Comparison of ENCODE assay signal across 16 cellular contexts in the genomic region with DNA sequence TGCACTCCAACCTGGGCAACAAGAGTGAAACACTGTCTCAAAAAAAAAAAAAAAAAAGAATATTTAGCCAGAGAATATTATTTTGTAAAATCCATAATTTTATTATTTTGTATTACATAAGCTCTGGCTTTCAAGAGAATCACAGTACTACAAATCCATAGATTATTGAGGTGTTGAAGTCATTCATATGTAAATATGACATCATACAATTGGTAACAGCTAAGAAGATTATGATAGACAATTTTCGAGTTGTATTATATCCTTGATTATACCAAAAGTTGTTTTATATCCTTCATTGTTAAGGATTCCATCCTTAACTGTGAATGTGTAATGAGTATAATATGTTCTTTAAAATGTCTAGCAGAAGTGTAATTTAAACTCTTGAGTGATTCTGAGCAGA. TPM values are rescaled to one million over a fixed set of nuclear protein-coding genes. Genes with fewer than 3 reads are reported as not detected.
DNase-seq lines count a peak whose midpoint lies in the region; ATAC-seq and TF ChIP-seq lines count a peak whose summit lies in the region.
"Had no signal": no experiment of that assay in that cellular context is flagged by ENCODE, and none has a peak within 500 bp of the region (broad histone marks: within the 10 kb centered on the region; RNA-seq: fewer than 3 reads in every experiment).

No MANE protein-coding gene starts in this region.

- H3K4me1 Mint-ChIP-seq in GM23338 = peaks cover 16% of the 10 kb centered on the region; the same call in 2 of the 3 replicates

- H3K27ac ChIP-seq in left ventricle myocardium inferior (replicated peaks) (peak overlapping the region; percentile 42), GM23338 (ENCODE audit: low read depth) (no peak overlapping the region), gastrocnemius medialis (peak overlapping the region in 3 of 4 donors; percentile 12 to 94 (median 58))

- ATAC-seq in Right ventricle myocardium superior (ENCODE audit: poor library complexity) (no peak), GM23338 (no peak), gastrocnemius medialis (no peak), left lobe of liver (no peak)

- H2AFZ ChIP-seq in GM23338 = no peak overlapping the region

- H3K4me3 Mint-ChIP-seq in GM23338 = no peak overlapping the region
- H3K4me3 Mint-ChIP-seq: CD4-positive, alpha-beta memory T cell had no signal

- H3K9me3 ChIP-seq in left ventricle myocardium inferior (replicated peaks) = no peaks in the 10 kb centered on the region
- no peaks in the 10 kb centered on the region for H3K9me3 ChIP-seq in gastrocnemius medialis
- H3K9me3 ChIP-seq: HAP-1 had no signal

- H3K4me1 ChIP-seq in left ventricle myocardium inferior (peaks cover 52% of the 10 kb centered on the region), GM23338 (ENCODE audit: insufficient read depth) (peaks cover 20% of the 10 kb centered on the region), gastrocnemius medialis (peaks cover 14 to 19% of the 10 kb centered on the region in 2 donors)

- H3K9me3 Mint-ChIP-seq in GM23338 = peaks cover 9% of the 10 kb centered on the region; the same call in 2 of the 3 replicates

- H3K27me3 Mint-ChIP-seq in GM23338 (ENCODE audit: insufficient read depth, low read depth, poor library complexity) = peaks cover 25% of the 10 kb centered on the region

- in situ Hi-C loops in gastrocnemius medialis (cut with MboI; ENCODE audit: low sequenced_read_pairs in 4 of 4) = no loop called here

- H3K79me2 ChIP-seq in GM23338 (replicated peaks; ENCODE audit: insufficient read depth) = peaks cover 33% of the 10 kb centered on the region

- H4K20me1 ChIP-seq in GM23338 (replicated peaks; ENCODE audit: insufficient read depth) = no peaks in the 10 kb centered on the region; the same call in 1 of the 2 replicates

- H3K36me3 Mint-ChIP-seq in GM23338 (ENCODE audit: low read depth) = no peaks in the 10 kb centered on the region; the same call in 2 of the 3 replicates
- H3K36me3 Mint-ChIP-seq: CD4-positive, alpha-beta memory T cell had no signal

- H3K4me3 ChIP-seq in left ventricle myocardium inferior (peak overlapping the region; percentile 86), GM23338 (no peak overlapping the region), gastrocnemius medialis (no peak overlapping the region)
- H3K4me3 ChIP-seq: HAP-1 had no signal

- H3K36me3 ChIP-seq in left ventricle myocardium inferior = no peaks in the 10 kb centered on the region
- no peaks in the 10 kb centered on the region for H3K36me3 ChIP-seq in GM23338 (ENCODE audit: insufficient read depth)
- H3K36me3 ChIP-seq in gastrocnemius medialis = no peaks in the 10 kb centered on the region
- H3K36me3 ChIP-seq: HAP-1 had no signal

- TF ChIP-seq POLR2A in gastrocnemius medialis (IDR thresholded peaks at IDR 0.05) = no peak

- no peak for DNase-seq in left ventricle myocardium inferior
- no peak for DNase-seq in Right ventricle myocardium superior
- DNase-seq in GM23338 (ENCODE audit: low spot score) = no peak
- DNase-seq in gastrocnemius medialis = no peak
- no peak for DNase-seq in NCI-H2081 (lab: John Stamatoyannopoulos, UW)
- no peak for DNase-seq in left lobe of liver (ENCODE audit: low spot score)
- DNase-seq: 8988T; C1 segment of cervical spinal cord; Calu3; CD4-positive, alpha-beta memory T cell; COR-L47; DMS53; DMS79 treated with DMSO at 0.1 percent for 48 hours; GF-D8; GOT3 had no signal

- no peaks in the 10 kb centered on the region for H3K9me2 ChIP-seq in GM23338 (ENCODE audit: insufficient read depth)

- no peak overlapping the region for H3K27ac Mint-ChIP-seq in GM23338
- H3K27ac Mint-ChIP-seq: CD4-positive, alpha-beta memory T cell had no signal

- H3K4me2 ChIP-seq in GM23338 = peak overlapping the region; percentile 44; the same call in 1 of the 2 replicates

- intact Hi-C loops in left ventricle myocardium inferior (cut with micrococcal nuclease) (no loop called here), Right ventricle myocardium superior (cut with DNase I) (no loop called here), gastrocnemius medialis (cut with DNase I; ENCODE audit: low total_unique reads) (loop anchor here (5.0 to 10.0 kb wide), 3 partner anchors 68 to 462 kb away; a partner anchor contains a TSS)

- TF ChIP-seq CTCF in left ventricle myocardium inferior (IDR thresholded peaks at IDR 0.05; ENCODE audit: borderline replicate concordance) (no peak), GM23338 (conservative IDR thresholded peaks at IDR 0.05; ENCODE audit: low read depth in 2 of 2) (no peak), gastrocnemius medialis (IDR thresholded peaks at IDR 0.05 in 4 of 5, conservative IDR thresholded peaks at IDR 0.05 in 1 of 5) (no peak)

- no peaks in the 10 kb centered on the region for H3F3A ChIP-seq in GM23338 (replicated peaks; ENCODE audit: low read depth)

- H3K27me3 ChIP-seq in left ventricle myocardium inferior (ENCODE audit: low read depth) (no peaks in the 10 kb centered on the region), GM23338 (ENCODE audit: insufficient read depth) (peaks cover 14% of the 10 kb centered on the region), gastrocnemius medialis (no peaks in the 10 kb centered on the region)

TF ChIP-seq in GM23338, 12 proteins besides CTCF, POLR2A, EP300 and RAD21:
- TF ChIP-seq NANOG (IDR thresholded peaks at IDR 0.05; ENCODE audit: borderline replicate concordance) (no peak), EZH2phosphoT487 (IDR thresholded peaks at IDR 0.05; ENCODE audit: unreplicated experiment) (no peak)
- TF ChIP-seq, protein P1, sequence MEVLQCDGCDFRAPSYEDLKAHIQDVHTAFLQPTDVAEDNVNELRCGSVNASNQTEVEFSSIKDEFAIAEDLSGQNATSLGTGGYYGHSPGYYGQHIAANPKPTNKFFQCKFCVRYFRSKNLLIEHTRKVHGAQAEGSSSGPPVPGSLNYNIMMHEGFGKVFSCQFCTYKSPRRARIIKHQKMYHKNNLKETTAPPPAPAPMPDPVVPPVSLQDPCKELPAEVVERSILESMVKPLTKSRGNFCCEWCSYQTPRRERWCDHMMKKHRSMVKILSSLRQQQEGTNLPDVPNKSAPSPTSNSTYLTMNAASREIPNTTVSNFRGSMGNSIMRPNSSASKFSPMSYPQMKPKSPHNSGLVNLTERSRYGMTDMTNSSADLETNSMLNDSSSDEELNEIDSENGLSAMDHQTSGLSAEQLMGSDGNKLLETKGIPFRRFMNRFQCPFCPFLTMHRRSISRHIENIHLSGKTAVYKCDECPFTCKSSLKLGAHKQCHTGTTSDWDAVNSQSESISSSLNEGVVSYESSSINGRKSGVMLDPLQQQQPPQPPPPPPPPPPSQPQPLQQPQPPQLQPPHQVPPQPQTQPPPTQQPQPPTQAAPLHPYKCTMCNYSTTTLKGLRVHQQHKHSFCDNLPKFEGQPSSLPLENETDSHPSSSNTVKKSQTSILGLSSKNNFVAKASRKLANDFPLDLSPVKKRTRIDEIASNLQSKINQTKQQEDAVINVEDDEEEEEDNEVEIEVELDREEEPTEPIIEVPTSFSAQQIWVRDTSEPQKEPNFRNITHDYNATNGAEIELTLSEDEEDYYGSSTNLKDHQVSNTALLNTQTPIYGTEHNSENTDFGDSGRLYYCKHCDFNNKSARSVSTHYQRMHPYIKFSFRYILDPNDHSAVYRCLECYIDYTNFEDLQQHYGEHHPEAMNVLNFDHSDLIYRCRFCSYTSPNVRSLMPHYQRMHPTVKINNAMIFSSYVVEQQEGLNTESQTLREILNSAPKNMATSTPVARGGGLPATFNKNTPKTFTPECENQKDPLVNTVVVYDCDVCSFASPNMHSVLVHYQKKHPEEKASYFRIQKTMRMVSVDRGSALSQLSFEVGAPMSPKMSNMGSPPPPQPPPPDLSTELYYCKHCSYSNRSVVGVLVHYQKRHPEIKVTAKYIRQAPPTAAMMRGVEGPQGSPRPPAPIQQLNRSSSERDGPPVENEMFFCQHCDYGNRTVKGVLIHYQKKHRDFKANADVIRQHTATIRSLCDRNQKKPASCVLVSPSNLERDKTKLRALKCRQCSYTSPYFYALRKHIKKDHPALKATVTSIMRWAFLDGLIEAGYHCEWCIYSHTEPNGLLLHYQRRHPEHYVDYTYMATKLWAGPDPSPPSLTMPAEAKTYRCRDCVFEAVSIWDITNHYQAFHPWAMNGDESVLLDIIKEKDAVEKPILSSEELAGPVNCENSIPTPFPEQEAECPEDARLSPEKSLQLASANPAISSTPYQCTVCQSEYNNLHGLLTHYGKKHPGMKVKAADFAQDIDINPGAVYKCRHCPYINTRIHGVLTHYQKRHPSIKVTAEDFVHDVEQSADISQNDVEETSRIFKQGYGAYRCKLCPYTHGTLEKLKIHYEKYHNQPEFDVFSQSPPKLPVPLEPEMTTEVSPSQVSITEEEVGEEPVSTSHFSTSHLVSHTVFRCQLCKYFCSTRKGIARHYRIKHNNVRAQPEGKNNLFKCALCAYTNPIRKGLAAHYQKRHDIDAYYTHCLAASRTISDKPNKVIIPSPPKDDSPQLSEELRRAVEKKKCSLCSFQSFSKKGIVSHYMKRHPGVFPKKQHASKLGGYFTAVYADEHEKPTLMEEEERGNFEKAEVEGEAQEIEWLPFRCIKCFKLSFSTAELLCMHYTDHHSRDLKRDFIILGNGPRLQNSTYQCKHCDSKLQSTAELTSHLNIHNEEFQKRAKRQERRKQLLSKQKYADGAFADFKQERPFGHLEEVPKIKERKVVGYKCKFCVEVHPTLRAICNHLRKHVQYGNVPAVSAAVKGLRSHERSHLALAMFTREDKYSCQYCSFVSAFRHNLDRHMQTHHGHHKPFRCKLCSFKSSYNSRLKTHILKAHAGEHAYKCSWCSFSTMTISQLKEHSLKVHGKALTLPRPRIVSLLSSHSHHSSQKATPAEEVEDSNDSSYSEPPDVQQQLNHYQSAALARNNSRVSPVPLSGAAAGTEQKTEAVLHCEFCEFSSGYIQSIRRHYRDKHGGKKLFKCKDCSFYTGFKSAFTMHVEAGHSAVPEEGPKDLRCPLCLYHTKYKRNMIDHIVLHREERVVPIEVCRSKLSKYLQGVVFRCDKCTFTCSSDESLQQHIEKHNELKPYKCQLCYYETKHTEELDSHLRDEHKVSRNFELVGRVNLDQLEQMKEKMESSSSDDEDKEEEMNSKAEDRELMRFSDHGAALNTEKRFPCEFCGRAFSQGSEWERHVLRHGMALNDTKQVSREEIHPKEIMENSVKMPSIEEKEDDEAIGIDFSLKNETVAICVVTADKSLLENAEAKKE (CRISPR knock-in tag; IDR thresholded peaks at IDR 0.05) = no peak

RNA-seq across cellular contexts. Expression of a gene that starts 3.7 kb away (rescaled TPM):
- total RNA-seq in left ventricle myocardium inferior (200 TPM), Right ventricle myocardium superior (212 TPM), gastrocnemius medialis (10 to 100 TPM; 18.4 to 40.8 (median 24.0) TPM), left lobe of liver (0.25 TPM)
- total RNA-seq in GM23338 (2014; rRNA removed; shearing (Covaris generic)) = 36.6 and 40.3 TPM in 2 replicates
- polyA plus RNA-seq in GM23338 (2016; fragmentation: Nextera tagmentation; extraction: Ambion mirVana) = 55.0 and 63.6 TPM in 2 replicates

Comparison
In these comparisons a context has a peak if more than half of its experiments do, and no peak if none do; other contexts are left out.
1. RNA of a gene that starts 3.7 kb away (total RNA-seq): 212 TPM in Right ventricle myocardium superior (single experiment), 200 TPM in left ventricle myocardium inferior (single experiment), 36.6 to 40.3 TPM in GM23338 and 18.4 to 40.8 TPM in gastrocnemius medialis; 0.25 TPM in left lobe of liver (single experiment); every median in the first group is over 10 times any median in the second.